In the genomic region with DNA sequence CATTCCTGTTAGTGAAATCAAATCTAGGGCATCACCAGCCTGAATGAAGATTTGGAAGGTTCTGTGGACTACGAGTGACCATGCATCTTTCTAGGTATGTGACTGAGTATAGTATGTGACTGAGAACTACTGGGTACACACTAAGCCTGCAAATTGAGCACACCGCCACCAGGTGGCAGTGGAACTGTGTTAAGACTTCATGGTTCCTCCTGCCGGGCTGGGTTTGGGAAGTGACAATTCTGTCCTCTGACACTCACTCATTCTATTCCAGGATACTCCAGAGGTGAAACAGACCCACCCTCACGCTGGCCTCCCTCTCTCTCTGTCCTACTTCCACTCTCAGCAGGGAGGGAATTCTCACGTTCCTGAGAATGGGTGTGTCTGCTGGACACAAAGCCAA, we compare ENCODE assay signal across 8 cellular contexts.
DNase-seq lines count a peak whose midpoint lies in the region; ATAC-seq, FAIRE-seq and TF ChIP-seq lines count a peak whose summit lies in the region.

No MANE protein-coding gene starts in this region.

- H3K56ac ChIP-seq in H1 (replicated peaks; ENCODE audit: insufficient read length, low read depth, low read length): no peak overlapping the region

- H4K5ac ChIP-seq in H1 (ENCODE audit: insufficient read length, low read depth, low read length): no peak overlapping the region

- H3K9ac ChIP-seq in PC-3 (ENCODE audit: low read length) (no peak overlapping the region), H1 (replicated peaks in 1 of 4; ENCODE audit: extremely low read depth in 1 of 4, low read depth in 3 of 4, low read length in 3 of 4) (no peak overlapping the region)

- H2AFZ ChIP-seq in PC-3 (ENCODE audit: low read length) (no peak overlapping the region), H1 (ENCODE audit: low read length) (no peak overlapping the region)

- no peak overlapping the region for H3K4me2 ChIP-seq in PC-3 (ENCODE audit: low read length)
- H3K4me2 ChIP-seq in H1 (ENCODE audit: insufficient read depth in 1 of 2, low read depth in 2 of 2, low read length in 2 of 2): no peak overlapping the region

- no peak overlapping the region for H2BK120ac ChIP-seq in H1 (replicated peaks; ENCODE audit: low read depth, low read length)

- H4K20me1 ChIP-seq in PC-3 (ENCODE audit: low read length) (no peaks in the 10 kb centered on the region), H1 (replicated peaks in 1 of 2; ENCODE audit: control insufficient read depth in 1 of 2, insufficient read depth in 2 of 2, low read length in 2 of 2) (no peaks in the 10 kb centered on the region)

- in situ Hi-C loops in GM13977 (cut with MboI; ENCODE audit: low pct_unique_long_range_greater_than_20kb, low sequenced_read_pairs, unreplicated experiment): no loop called here

- H2BK12ac ChIP-seq in H1 (ENCODE audit: low read depth, low read length): no peak overlapping the region

- no peaks in the 10 kb centered on the region for H3K27me3 ChIP-seq in PC-3 (ENCODE audit: low read length)
- H3K27me3 ChIP-seq in H1 (replicated peaks in 1 of 4; ENCODE audit: control insufficient read depth in 3 of 4, extremely low read depth in 1 of 4, insufficient read depth in 3 of 4, low read length in 3 of 4): no peaks in the 10 kb centered on the region

- H3K9me2 ChIP-seq in PC-3 (replicated peaks; ENCODE audit: low read length): no peaks in the 10 kb centered on the region

- no peaks in the 10 kb centered on the region for H3F3A ChIP-seq in PC-3 (ENCODE audit: low read length, unreplicated experiment)

- TF ChIP-seq CTCF in GM13977 (IDR thresholded peaks at IDR 0.05; ENCODE audit: extremely low read depth, insufficient read depth, missing control alignments) (peak; percentile 46), PC-3 (conservative IDR thresholded peaks at IDR 0.05; ENCODE audit: low read depth, low read length) (peak; percentile 68), H1 (IDR thresholded peaks at IDR 0.05; ENCODE audit: control extremely low read depth in 1 of 3, insufficient read depth in 1 of 3, low read depth in 1 of 3, low read length in 3 of 3) (peak; percentile 64 to 84 (median 72))

- ATAC-seq in PC-3 (peak; percentile 86), GM21737 (IDR thresholded peaks at IDR 0.05; ENCODE audit: unreplicated experiment) (no peak), HG02678 (IDR thresholded peaks at IDR 0.05; ENCODE audit: unreplicated experiment) (no peak)

- H4K8ac ChIP-seq in H1 (ENCODE audit: extremely low read depth, insufficient read depth, low read length): peak overlapping the region; percentile 71; the same call in 1 of the 2 replicates

- no TSS peak for BruUV-seq in PC-3 (replicated peaks; lab: Mats Ljungman, UMichigan)

- CTCF ChIA-PET in PC-3 (lab: Charles Lee): no interaction called here
- CTCF ChIA-PET in H1 (lab: Charles Lee; ENCODE audit: partially characterized antibody): interaction anchor here (0.9 to 6.0 kb wide), 4 partner anchors 10 to 90 kb away, joined by 3 to 55 read pairs (median 4); no protein-coding TSS in a partner anchor

- peak; percentile 94 for FAIRE-seq in H1 (lab: Jason Lieb, UNC)

- no peak overlapping the region for H3K4ac ChIP-seq in H1 (replicated peaks; ENCODE audit: insufficient read length, low read depth, low read length)

- DNase-seq in 8988T (peak; percentile 27), GM13977 (ENCODE audit: low spot score) (no peak), PC-3 (peak; percentile 75), H1 (ENCODE audit: low read depth in 1 of 2, low spot score in 2 of 2) (peak; percentile 50 to 79), AG20443 (ENCODE audit: low spot score) (no peak)
- DNase-seq in stimulated activated CD4-positive, alpha-beta T cell treated with anti-CD3 and anti-CD28 coated beads, Interleukin-2, amount 100 ng/mL, for 48 hours: peak; percentile 49 to 62

- H3K14ac ChIP-seq in H1 (ENCODE audit: insufficient read length): no peak overlapping the region

- no peak overlapping the region for H2BK15ac ChIP-seq in H1 (ENCODE audit: low read length)

- H3K23me2 ChIP-seq in H1 (ENCODE audit: low read depth, low read length): no peaks in the 10 kb centered on the region

- 49% methylated on average over 5 of the region's 5 CpGs; no CpG with 5 or more reads in 1 of the 2 experiments for WGBS in H1 (ENCODE audit: extremely low coverage in 1 of 2, insufficient coverage in 1 of 2, insufficient read length in 1 of 2, insufficient replicate concordance in 2 of 2, low coverage in 1 of 2, low lambda C conversion rate in 2 of 2, missing lambda C conversion rate in 1 of 2), 2 experiments

- H4K91ac ChIP-seq in H1 (replicated peaks; ENCODE audit: insufficient read length, low read length): no peak overlapping the region

- H3K18ac ChIP-seq in H1 (ENCODE audit: extremely low read depth, low read length): no peak overlapping the region

- no peak for TF ChIP-seq EP300 in H1 (IDR thresholded peaks at IDR 0.05; ENCODE audit: borderline replicate concordance in 1 of 2, low read depth in 2 of 2, low read length in 2 of 2)

- no peaks in the 10 kb centered on the region for H3K9me3 ChIP-seq in PC-3 (ENCODE audit: low read length)
- H3K9me3 ChIP-seq in H1 (ENCODE audit: insufficient read depth in 2 of 2, low read depth in 1 of 2, low read length in 1 of 2): peaks cover 0 to 3% of the 10 kb centered on the region in 2 experiments; a peak in 1 of 4 replicates

- no peaks in the 10 kb centered on the region for H3K79me1 ChIP-seq in H1 (ENCODE audit: low read depth, low read length)

- no peaks in the 10 kb centered on the region for H3K79me2 ChIP-seq in PC-3 (ENCODE audit: low read length)
- H3K79me2 ChIP-seq in H1 (ENCODE audit: control insufficient read depth in 1 of 2, insufficient read depth in 2 of 2, low read length in 2 of 2): no peaks in the 10 kb centered on the region

- TF ChIP-seq POLR2A in H1 (IDR thresholded peaks at IDR 0.05; ENCODE audit: control extremely low read depth in 1 of 2, low read depth in 2 of 2, low read length in 2 of 2): no peak

- H3K4me1 ChIP-seq in PC-3 (ENCODE audit: insufficient read depth, low read length) (peaks cover 8% of the 10 kb centered on the region), H1 (replicated peaks in 1 of 4; ENCODE audit: control insufficient read depth in 3 of 4, insufficient read depth in 4 of 4, low read length in 3 of 4) (no peaks in the 10 kb centered on the region)

- no peak overlapping the region; the same call in 1 of the 2 replicates for H2BK5ac ChIP-seq in H1 (ENCODE audit: low read depth, low read length)

- H3K4me3 ChIP-seq in PC-3 (ENCODE audit: low read length) (no peak overlapping the region), H1 (ENCODE audit: extremely low read depth in 1 of 4, insufficient read depth in 2 of 4, low read depth in 3 of 4, low read length in 4 of 4) (no peak overlapping the region)

- H3K36me3 ChIP-seq in PC-3 (ENCODE audit: low read depth, low read length) (no peaks in the 10 kb centered on the region), H1 (ENCODE audit: control insufficient read depth in 2 of 4, insufficient read depth in 4 of 4, low read length in 3 of 4) (no peaks in the 10 kb centered on the region)

- no peak overlapping the region for H2BK20ac ChIP-seq in H1 (ENCODE audit: low read length)

- H3K23ac ChIP-seq in H1 (ENCODE audit: insufficient read length): no peak overlapping the region

- TF ChIP-seq RAD21 in H1 (IDR thresholded peaks at IDR 0.05 in 1 of 2, conservative IDR thresholded peaks at IDR 0.05 in 1 of 2; ENCODE audit: low read depth in 2 of 2, low read length in 2 of 2): peak; percentile 81 to 82

- H3K27ac ChIP-seq in PC-3 (ENCODE audit: low read length) (no peak overlapping the region), H1 (ENCODE audit: low read depth, low read length) (no peak overlapping the region)

- intact Hi-C loops in PC-3 (cut with micrococcal nuclease): no loop called here

- POLR2A ChIA-PET in PC-3 (lab: Charles Lee; ENCODE audit: unreplicated experiment): interaction anchor here (0.9 kb wide), 1 partner anchor 7 kb away, joined by 15 read pairs; no protein-coding TSS in a partner anchor
- POLR2A ChIA-PET in H1 (lab: Charles Lee; ENCODE audit: partially characterized antibody): interaction anchor here (2.6 kb wide), 1 partner anchor 8 kb away, joined by 11 read pairs; no protein-coding TSS in a partner anchor

- H2AK5ac ChIP-seq in H1 (ENCODE audit: low read depth, low read length): no peak overlapping the region

TF ChIP-seq in H1, 55 proteins besides CTCF, POLR2A, EP300 and RAD21:
- TF ChIP-seq, protein P1, sequence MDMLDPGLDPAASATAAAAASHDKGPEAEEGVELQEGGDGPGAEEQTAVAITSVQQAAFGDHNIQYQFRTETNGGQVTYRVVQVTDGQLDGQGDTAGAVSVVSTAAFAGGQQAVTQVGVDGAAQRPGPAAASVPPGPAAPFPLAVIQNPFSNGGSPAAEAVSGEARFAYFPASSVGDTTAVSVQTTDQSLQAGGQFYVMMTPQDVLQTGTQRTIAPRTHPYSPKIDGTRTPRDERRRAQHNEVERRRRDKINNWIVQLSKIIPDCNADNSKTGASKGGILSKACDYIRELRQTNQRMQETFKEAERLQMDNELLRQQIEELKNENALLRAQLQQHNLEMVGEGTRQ (IDR thresholded peaks at IDR 0.05; ENCODE audit: low read length): no peak
- TF ChIP-seq FOSL1 (IDR thresholded peaks at IDR 0.05; ENCODE audit: insufficient read depth, low read depth, low read length): no peak

Comparison
In these comparisons a context has a peak if more than half of its experiments do, and no peak if none do; other contexts are left out.
1. DNase-seq: peak in 8988T (single experiment), PC-3 (single experiment), H1 (2 of 2) and stimulated activated CD4-positive, alpha-beta T cell treated with anti-CD3 and anti-CD28 coated beads, Interleukin-2, amount 100 ng/mL, for 48 hours (2 of 2); none in GM13977 (single experiment) and AG20443 (single experiment).
2. Peak in every context shown above with its lines, with median percentiles within 50 percentile points of each other: CTCF ChIP-seq.